ENCODE assay signal across 18 cellular contexts in genomic region chrX:121010218-121010617, GRCh38. TPM values are rescaled to one million over a fixed set of nuclear protein-coding genes. Genes with fewer than 3 reads are reported as not detected.
"Had no signal": no experiment of that assay in that cellular context is flagged by ENCODE, and none has a peak within 500 bp of the region (broad histone marks: within the 10 kb centered on the region; RNA-seq: fewer than 3 reads in every experiment).

No MANE protein-coding gene starts in this region.

- H3K4me3 ChIP-seq: left ventricle myocardium inferior, ovary, SK-N-MC, tibial artery had no signal

- ATAC-seq: activated CD8-positive, alpha-beta T cell treated with anti-CD3 and anti-CD28 coated beads, Interleukin-2, amount 10 ng/mL, durations not matched to agents 7 days and 5 days; T-cell had no signal

- DNase-seq: activated CD4-positive, alpha-beta T cell treated with anti-CD3 and anti-CD28 coated beads for 4 hours; activated CD8-positive, alpha-beta T cell treated with anti-CD3 and anti-CD28 coated beads, Interleukin-2, amount 10 ng/mL, durations not matched to agents 7 days and 5 days; activated naive CD4-positive, alpha-beta T cell; aorta; cortex of kidney; left ventricle myocardium inferior; mesendoderm; ovary; retina; small intestine; T-cell; T1000; tibial artery; WERI-Rb-1 had no signal

RNA-seq across cellular contexts. Expression of gene CT47A1, which starts 24.7 kb away (rescaled TPM):
- total RNA-seq: activated CD8-positive, alpha-beta T cell treated with anti-CD3 and anti-CD28 coated beads, Interleukin-2, amount 10 ng/mL, durations not matched to agents 7 days and 5 days; activated T-helper 1 cell treated with anti-CD3 and anti-CD28 coated beads, Interleukin-12 subunit alpha, Interleukin-12 subunit beta, Interleukin-2, Interleukin-4 antibody, amounts not matched to agents 30 ng/mL and 10 ng/mL and 1 ng/mL, durations not matched to agents 14 hours and 24 hours and 36 hours; aorta; cardiac septum; epithelial cell of proximal tubule; left ventricle myocardium inferior; ovary; T-cell had no signal

RNA-seq across cellular contexts. Expression of gene CT47A2, which starts 29.5 kb away (rescaled TPM):
- total RNA-seq: activated CD8-positive, alpha-beta T cell treated with anti-CD3 and anti-CD28 coated beads, Interleukin-2, amount 10 ng/mL, durations not matched to agents 7 days and 5 days; activated T-helper 1 cell treated with anti-CD3 and anti-CD28 coated beads, Interleukin-12 subunit alpha, Interleukin-12 subunit beta, Interleukin-2, Interleukin-4 antibody, amounts not matched to agents 30 ng/mL and 10 ng/mL and 1 ng/mL, durations not matched to agents 14 hours and 24 hours and 36 hours; aorta; cardiac septum; epithelial cell of proximal tubule; left ventricle myocardium inferior; ovary; T-cell had no signal

RNA-seq across cellular contexts. Expression of gene CT47A3, which starts 34.4 kb away (rescaled TPM):
- total RNA-seq: activated CD8-positive, alpha-beta T cell treated with anti-CD3 and anti-CD28 coated beads, Interleukin-2, amount 10 ng/mL, durations not matched to agents 7 days and 5 days; activated T-helper 1 cell treated with anti-CD3 and anti-CD28 coated beads, Interleukin-12 subunit alpha, Interleukin-12 subunit beta, Interleukin-2, Interleukin-4 antibody, amounts not matched to agents 30 ng/mL and 10 ng/mL and 1 ng/mL, durations not matched to agents 14 hours and 24 hours and 36 hours; aorta; cardiac septum; epithelial cell of proximal tubule; left ventricle myocardium inferior; ovary; T-cell had no signal

RNA-seq across cellular contexts. Expression of gene CT47A4, which starts 39.2 kb away (rescaled TPM):
- total RNA-seq: activated CD8-positive, alpha-beta T cell treated with anti-CD3 and anti-CD28 coated beads, Interleukin-2, amount 10 ng/mL, durations not matched to agents 7 days and 5 days; activated T-helper 1 cell treated with anti-CD3 and anti-CD28 coated beads, Interleukin-12 subunit alpha, Interleukin-12 subunit beta, Interleukin-2, Interleukin-4 antibody, amounts not matched to agents 30 ng/mL and 10 ng/mL and 1 ng/mL, durations not matched to agents 14 hours and 24 hours and 36 hours; aorta; cardiac septum; epithelial cell of proximal tubule; left ventricle myocardium inferior; ovary; T-cell had no signal
